Comparison of ENCODE assay signal across 9 cellular contexts in the genomic region with DNA sequence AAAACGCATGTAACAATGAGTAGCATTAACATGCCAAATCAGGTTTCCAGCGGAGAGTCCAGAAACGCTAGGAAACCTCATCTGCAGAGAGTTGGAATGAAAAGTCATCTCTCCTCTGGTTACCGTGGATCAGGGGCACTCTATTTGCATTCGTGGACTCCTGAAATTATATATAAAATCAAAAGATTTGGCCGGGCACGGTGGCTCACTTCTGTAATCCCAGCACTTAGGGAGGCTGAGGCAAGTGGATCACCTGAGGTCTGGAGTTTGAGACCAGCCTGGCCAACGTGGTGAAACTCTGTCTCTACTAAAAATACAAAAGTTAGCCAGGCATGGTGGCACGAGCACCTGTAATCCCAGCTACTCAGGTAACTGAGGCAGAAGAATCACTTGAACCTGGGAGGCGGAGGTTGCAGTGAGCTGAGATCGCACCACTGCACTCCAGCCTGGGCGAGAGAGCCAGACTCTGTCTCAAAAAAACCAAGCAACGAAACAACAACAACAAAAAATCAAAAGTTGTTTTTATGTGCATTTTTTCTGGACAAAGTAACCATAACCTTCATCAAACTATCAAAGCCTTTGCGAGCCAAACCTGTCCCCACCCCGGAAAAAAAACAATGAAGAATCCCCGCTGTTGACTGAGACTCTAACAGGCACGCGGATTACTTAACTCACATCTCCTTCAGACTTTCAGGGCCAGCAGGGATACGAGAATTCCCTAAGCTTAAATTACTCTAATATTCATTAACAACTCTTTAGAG.
DNase-seq lines count a peak whose midpoint lies in the region; ATAC-seq, FAIRE-seq and TF ChIP-seq lines count a peak whose summit lies in the region.
"Had no signal": no experiment of that assay in that cellular context is flagged by ENCODE, and none has a peak within 500 bp of the region (broad histone marks: within the 10 kb centered on the region; RNA-seq: fewer than 3 reads in every experiment).

No MANE protein-coding gene starts in this region.

- H3K36me3 ChIP-seq in kidney (ENCODE audit: control insufficient read depth in 1 of 2, insufficient read depth in 2 of 2, low read length in 2 of 2) = no peaks in the 10 kb centered on the region
- peaks cover 0 to 15% (median 5%) of the 10 kb centered on the region in 3 donors for H3K36me3 ChIP-seq in tibial artery

- H3K9me3 Mint-ChIP-seq in activated CD4-positive, alpha-beta T cell treated with anti-CD3 and anti-CD28 coated beads for 36 hours (ENCODE audit: low read depth) = no peaks in the 10 kb centered on the region
- H3K9me3 Mint-ChIP-seq in activated CD8-positive, alpha-beta T cell treated with anti-CD3 and anti-CD28 coated beads, Interleukin-2, amount 10 ng/mL, durations not matched to agents 7 days and 5 days (ENCODE audit: insufficient read depth) = no peaks in the 10 kb centered on the region

- DNase-seq in activated CD4-positive, alpha-beta T cell treated with anti-CD3 and anti-CD28 coated beads for 36 hours = no peak
- DNase-seq in activated CD4-positive, alpha-beta T cell treated with anti-CD3 and anti-CD28 coated beads, Interleukin-2, amount 50 U/mL, for 1 hour = no peak
- no peak for DNase-seq in activated CD8-positive, alpha-beta T cell treated with anti-CD3 and anti-CD28 coated beads, Interleukin-2, amount 10 ng/mL, durations not matched to agents 7 days and 5 days
- DNase-seq in kidney = peak; percentile 22
- DNase-seq in tibial artery = no peak
- DNase-seq in H4 (ENCODE audit: low spot score) = no peak
- DNase-seq in C1 segment of cervical spinal cord (lab: John Stamatoyannopoulos, UW) = no peak
- DNase-seq in HuH-7.5 (ENCODE audit: low spot score) = no peak
- DNase-seq: stimulated activated naive CD4-positive, alpha-beta T cell treated with Interleukin-2 at 50 U/mL for 16 hours had no signal

- H3K27ac ChIP-seq in kidney (ENCODE audit: low read depth in 2 of 2, low read length in 2 of 2) = peak overlapping the region; percentile 43 to 67
- H3K27ac ChIP-seq in tibial artery = peak overlapping the region; percentile 63 to 73

- H3K27me3 ChIP-seq in tibial artery = no peaks in the 10 kb centered on the region

- TF ChIP-seq CTCF in kidney (IDR thresholded peaks at IDR 0.05; ENCODE audit: borderline replicate concordance, extremely low read depth, insufficient read depth) = no peak
- no peak for TF ChIP-seq CTCF in tibial artery (IDR thresholded peaks at IDR 0.05)

- POLR2A ChIA-PET in activated CD4-positive, alpha-beta T cell treated with anti-CD3 and anti-CD28 coated beads for 36 hours (lab: Charles Lee) = no interaction called here
- POLR2A ChIA-PET in activated CD8-positive, alpha-beta T cell treated with anti-CD3 and anti-CD28 coated beads, Interleukin-2, amount 10 ng/mL, durations not matched to agents 7 days and 5 days (lab: Charles Lee) = no interaction called here

- no peaks in the 10 kb centered on the region for H3K9me3 ChIP-seq in kidney (ENCODE audit: control insufficient read depth in 1 of 2, low read length in 2 of 2)
- H3K9me3 ChIP-seq in tibial artery = no peaks in the 10 kb centered on the region

- peaks cover 1% of the 10 kb centered on the region for H3K36me3 Mint-ChIP-seq in activated CD4-positive, alpha-beta T cell treated with anti-CD3 and anti-CD28 coated beads for 36 hours (ENCODE audit: low read depth)
- H3K36me3 Mint-ChIP-seq in activated CD8-positive, alpha-beta T cell treated with anti-CD3 and anti-CD28 coated beads, Interleukin-2, amount 10 ng/mL, durations not matched to agents 7 days and 5 days (ENCODE audit: low read depth) = peaks cover 1% of the 10 kb centered on the region

- H3K27me3 Mint-ChIP-seq in activated CD4-positive, alpha-beta T cell treated with anti-CD3 and anti-CD28 coated beads for 36 hours = peaks cover 9% of the 10 kb centered on the region
- peaks cover 23% of the 10 kb centered on the region for H3K27me3 Mint-ChIP-seq in activated CD8-positive, alpha-beta T cell treated with anti-CD3 and anti-CD28 coated beads, Interleukin-2, amount 10 ng/mL, durations not matched to agents 7 days and 5 days (ENCODE audit: low read depth)

- H3K4me3 ChIP-seq in kidney (ENCODE audit: low read length in 2 of 2) (peak overlapping the region; percentile 54 to 77), tibial artery (peak overlapping the region; percentile 51 to 57)

- peak overlapping the region in 1 of 2 donors; percentile 55 for H3K9ac ChIP-seq in kidney (ENCODE audit: low read length in 2 of 2)

- peak overlapping the region; percentile 61 for H3K4me3 Mint-ChIP-seq in activated CD4-positive, alpha-beta T cell treated with anti-CD3 and anti-CD28 coated beads for 36 hours
- H3K4me3 Mint-ChIP-seq in activated CD8-positive, alpha-beta T cell treated with anti-CD3 and anti-CD28 coated beads, Interleukin-2, amount 10 ng/mL, durations not matched to agents 7 days and 5 days = peak overlapping the region; percentile 70

- H3K4me1 ChIP-seq in kidney (ENCODE audit: control insufficient read depth in 1 of 2, insufficient read depth in 1 of 2, low read depth in 1 of 2, low read length in 2 of 2) (no peaks in the 10 kb centered on the region), tibial artery (peaks cover 0 to 33% (median 9%) of the 10 kb centered on the region in 4 donors)

- H3K4me1 Mint-ChIP-seq in activated CD4-positive, alpha-beta T cell treated with anti-CD3 and anti-CD28 coated beads for 36 hours = peaks cover 16% of the 10 kb centered on the region
- peaks cover 24% of the 10 kb centered on the region for H3K4me1 Mint-ChIP-seq in activated CD8-positive, alpha-beta T cell treated with anti-CD3 and anti-CD28 coated beads, Interleukin-2, amount 10 ng/mL, durations not matched to agents 7 days and 5 days (ENCODE audit: low read depth)

- intact Hi-C loops in activated CD4-positive, alpha-beta T cell treated with anti-CD3 and anti-CD28 coated beads for 36 hours (cut with DNase I, micrococcal nuclease) = no loop called here
- intact Hi-C loops in kidney (cut with DNase I) (no loop called here), tibial artery (cut with DNase I; ENCODE audit: low total_unique reads) (no loop called here)

- no peak for FAIRE-seq in kidney (lab: Jason Lieb, UNC)

- CTCF ChIA-PET in activated CD4-positive, alpha-beta T cell treated with anti-CD3 and anti-CD28 coated beads for 36 hours (lab: Charles Lee) = no interaction called here
- CTCF ChIA-PET in activated CD8-positive, alpha-beta T cell treated with anti-CD3 and anti-CD28 coated beads, Interleukin-2, amount 10 ng/mL, durations not matched to agents 7 days and 5 days (lab: Charles Lee) = interaction anchor here (0.7 kb wide), 1 partner anchor 21 kb away, joined by 3 read pairs; no protein-coding TSS in a partner anchor

- H3K27ac Mint-ChIP-seq in activated CD4-positive, alpha-beta T cell treated with anti-CD3 and anti-CD28 coated beads for 36 hours = no peak overlapping the region
- H3K27ac Mint-ChIP-seq in activated CD8-positive, alpha-beta T cell treated with anti-CD3 and anti-CD28 coated beads, Interleukin-2, amount 10 ng/mL, durations not matched to agents 7 days and 5 days = no peak overlapping the region

- ATAC-seq in activated CD4-positive, alpha-beta T cell treated with anti-CD3 and anti-CD28 coated beads for 36 hours = no peak
- no peak for ATAC-seq in activated CD8-positive, alpha-beta T cell treated with anti-CD3 and anti-CD28 coated beads, Interleukin-2, amount 10 ng/mL, durations not matched to agents 7 days and 5 days
